Comparison of ENCODE assay signal across 20 cellular contexts in the genomic region with DNA sequence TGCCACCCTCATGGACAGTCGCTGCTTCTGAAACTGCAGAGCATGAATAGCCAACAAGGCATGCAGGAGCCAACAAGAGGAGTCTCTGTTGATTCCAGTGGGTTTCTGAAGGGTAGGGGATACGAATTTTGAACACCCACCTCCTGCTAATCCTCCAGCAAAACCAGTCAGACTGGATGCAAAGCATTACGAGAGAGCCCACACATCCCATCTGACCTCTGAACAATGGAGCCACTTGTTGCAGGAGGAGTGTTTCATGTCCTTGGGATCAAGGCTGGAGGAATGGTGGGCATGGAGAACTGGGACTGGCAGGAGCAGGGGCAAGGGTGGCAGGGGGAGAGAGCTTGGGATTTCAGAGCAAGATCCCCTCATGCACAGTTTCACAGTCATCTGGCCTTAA. TPM values are rescaled to one million over a fixed set of nuclear protein-coding genes. Genes with fewer than 3 reads are reported as not detected.
"Had no signal": no experiment of that assay in that cellular context is flagged by ENCODE, and none has a peak within 500 bp of the region (broad histone marks: within the 10 kb centered on the region; RNA-seq: fewer than 3 reads in every experiment).

No MANE protein-coding gene starts in this region.

- H3K4me3 ChIP-seq: ascending aorta, colonic mucosa, heart left ventricle, left ventricle myocardium inferior, thoracic aorta had no signal

- H3K27me3 ChIP-seq: ascending aorta, colonic mucosa had no signal

- H3K4me1 Mint-ChIP-seq: activated CD4-positive, alpha-beta T cell treated with anti-CD3 and anti-CD28 coated beads for 36 hours had no signal

- H3K36me3 ChIP-seq: ascending aorta, colonic mucosa, heart left ventricle, left ventricle myocardium inferior, thoracic aorta had no signal

- H3K27ac ChIP-seq: ascending aorta, colonic mucosa, heart left ventricle, left ventricle myocardium inferior, thoracic aorta had no signal

- H3K4me1 ChIP-seq: ascending aorta, colonic mucosa, heart left ventricle, left ventricle myocardium inferior had no signal

- DNase-seq: activated CD4-positive, alpha-beta T cell treated with anti-CD3 and anti-CD28 coated beads for 36 hours; activated CD8-positive, alpha-beta memory T cell treated with anti-CD3 and anti-CD28 coated beads, Interleukin-2, amount 50 U/mL, for 4 hours; activated CD8-positive, alpha-beta T cell treated with anti-CD3 and anti-CD28 coated beads for 36 hours; activated gamma-delta T cell treated with Interleukin-2 at 50 U/mL for 16 hours; activated T-cell treated with anti-CD3 and anti-CD28 coated beads, Interleukin-2, amount 50 U/mL, for 72 hours; colonic mucosa; foreskin melanocyte; heart left ventricle; left ventricle myocardium inferior; mesendoderm; nephron progenitor cell; stimulated activated CD4-positive, alpha-beta T cell treated with anti-CD3 and anti-CD28 coated beads, Interleukin-4, amount 100 ng/mL, for 1 hour; stimulated activated CD8-positive, alpha-beta memory T cell treated with anti-CD3 and anti-CD28 coated beads, Interleukin-4, amount 100 ng/mL, for 48 hours; stimulated activated naive CD8-positive, alpha-beta T cell treated with anti-CD3 and anti-CD28 coated beads, Interleukin-15, Interleukin-2, amounts not matched to agents 100 U/mL and 50 U/mL, for 24 hours; T-helper 9 cell had no signal

- H3K9me3 Mint-ChIP-seq: activated CD8-positive, alpha-beta T cell treated with anti-CD3 and anti-CD28 coated beads for 36 hours; activated T-cell treated with anti-CD3 and anti-CD28 coated beads, Interleukin-2, amount 50 U/mL, for 72 hours; nephron progenitor cell had no signal

- H3K4me3 Mint-ChIP-seq: activated CD4-positive, alpha-beta T cell treated with anti-CD3 and anti-CD28 coated beads for 36 hours; activated CD8-positive, alpha-beta T cell treated with anti-CD3 and anti-CD28 coated beads for 36 hours; activated T-cell treated with anti-CD3 and anti-CD28 coated beads, Interleukin-2, amount 50 U/mL, for 72 hours; nephron progenitor cell had no signal

- ATAC-seq: activated CD4-positive, alpha-beta T cell treated with anti-CD3 and anti-CD28 coated beads for 36 hours; activated CD8-positive, alpha-beta T cell treated with anti-CD3 and anti-CD28 coated beads for 36 hours; activated T-cell treated with anti-CD3 and anti-CD28 coated beads, Interleukin-2, amount 50 U/mL, for 72 hours; heart left ventricle; stimulated activated naive CD8-positive, alpha-beta T cell treated with anti-CD3 and anti-CD28 coated beads, Interleukin-15, Interleukin-2, amounts not matched to agents 100 U/mL and 50 U/mL, for 24 hours had no signal

- H3K27ac Mint-ChIP-seq: activated CD4-positive, alpha-beta T cell treated with anti-CD3 and anti-CD28 coated beads for 36 hours; activated CD8-positive, alpha-beta T cell treated with anti-CD3 and anti-CD28 coated beads for 36 hours; activated T-cell treated with anti-CD3 and anti-CD28 coated beads, Interleukin-2, amount 50 U/mL, for 72 hours had no signal

- H3K9me3 ChIP-seq: ascending aorta, colonic mucosa, heart left ventricle, left ventricle myocardium inferior, thoracic aorta had no signal

RNA-seq across cellular contexts. Expression of a gene that starts 1.6 kb away (rescaled TPM):
- total RNA-seq: activated CD4-positive, alpha-beta T cell treated with anti-CD3 and anti-CD28 coated beads for 36 hours; activated CD8-positive, alpha-beta T cell treated with anti-CD3 and anti-CD28 coated beads for 36 hours; activated T-cell treated with anti-CD3 and anti-CD28 coated beads, Interleukin-2, amount 50 U/mL, for 72 hours; ascending aorta; cardiac septum; colonic mucosa; endothelial cell of umbilical vein; left ventricle myocardium inferior; osteoblast; thoracic aorta had no signal
